8 cellular contexts compared by ENCODE assay signal in genomic region chr4:54099959-54100606, GRCh38. TPM values are rescaled to one million over a fixed set of nuclear protein-coding genes. Genes with fewer than 3 reads are reported as not detected.
DNase-seq lines count a peak whose midpoint lies in the region; ATAC-seq and TF ChIP-seq lines count a peak whose summit lies in the region.

GSX2 (plus strand) TSS chr4:54100163; CDS start chr4:54100345, 182 bp downstream.

- H3K4me1 ChIP-seq in BE2C (no peaks in the 10 kb centered on the region), HUES64 (ENCODE audit: insufficient read depth, low read length) (peaks cover 50% of the 10 kb centered on the region), duodenal mucosa (ENCODE audit: control insufficient read depth in 1 of 2, insufficient read depth in 2 of 2, low read length in 2 of 2) (peaks cover 5 to 19% of the 10 kb centered on the region in 2 donors)

- under 1% methylated on average over 62 of the region's 62 CpGs for WGBS in HUES64

- no peak within 1 kb of the TSS for H3K27ac Mint-ChIP-seq in natural killer cell

- no peaks in the 10 kb centered on the region for H3K36me3 Mint-ChIP-seq in natural killer cell

- no peaks in the 10 kb centered on the region for H3K9me3 Mint-ChIP-seq in natural killer cell

- H3K27me3 Mint-ChIP-seq in natural killer cell (ENCODE audit: low read depth in 2 of 2) = peaks cover 78 to 86% of the 10 kb centered on the region in 2 donors

- no peak within 1 kb of the TSS for H3K9ac ChIP-seq in HUES64 (ENCODE audit: low read depth, low read length)
- H3K9ac ChIP-seq in duodenal mucosa (ENCODE audit: low read depth in 1 of 2, low read length in 2 of 2) = no peak within 1 kb of the TSS

- intact Hi-C loops in natural killer cell (cut with micrococcal nuclease) = no loop called here

- H3K4me3 Mint-ChIP-seq in natural killer cell = peak within 1 kb of the TSS; percentile 59

- H3K27me3 ChIP-seq in BE2C (peaks cover 72% of the 10 kb centered on the region), HUES64 (ENCODE audit: insufficient read depth, low read length) (peaks cover 100% of the 10 kb centered on the region), duodenal mucosa (ENCODE audit: control insufficient read depth in 1 of 2, insufficient read depth in 2 of 2, low read length in 2 of 2) (peaks cover 93 to 96% of the 10 kb centered on the region in 2 donors)

- H3K4me1 Mint-ChIP-seq in natural killer cell = peaks cover 14 to 18% of the 10 kb centered on the region in 2 donors

- no peak for DNase-seq in BE2C
- no peak for DNase-seq in natural killer cell
- DNase-seq in NCI-H524 treated with DMSO at 0.1 percent for 48 hours (lab: John Stamatoyannopoulos, UW) = no peak

- H3K27ac ChIP-seq in HUES64 (ENCODE audit: low read depth, low read length) = no peak within 1 kb of the TSS
- no peak within 1 kb of the TSS for H3K27ac ChIP-seq in duodenal mucosa (ENCODE audit: low read depth, low read length)

- H3K4me3 ChIP-seq in BE2C (ENCODE audit: low read depth, low read length) (peak within 1 kb of the TSS; percentile 53), HUES64 (ENCODE audit: low read length) (peak within 1 kb of the TSS; percentile 38), duodenal mucosa (ENCODE audit: low read depth in 1 of 2, low read length in 2 of 2) (peak within 1 kb of the TSS; percentile 18 to 45)

- TF ChIP-seq CTCF in BE2C (IDR thresholded peaks at IDR 0.05; ENCODE audit: low read depth, low read length) = no peak
- no peak for TF ChIP-seq CTCF in natural killer cell (IDR thresholded peaks at IDR 0.05)

- H3K36me3 ChIP-seq in BE2C (no peaks in the 10 kb centered on the region), HUES64 (ENCODE audit: insufficient read depth, low read length) (no peaks in the 10 kb centered on the region), duodenal mucosa (ENCODE audit: control insufficient read depth in 1 of 2, insufficient read depth in 2 of 2, low read length in 2 of 2) (no peaks in the 10 kb centered on the region)

- ATAC-seq in natural killer cell (peak in 2 of 3 donors; percentile 18 to 23), HG03469 (IDR thresholded peaks at IDR 0.05; ENCODE audit: unreplicated experiment) (no peak), HG03457 (IDR thresholded peaks at IDR 0.05; ENCODE audit: unreplicated experiment) (no peak), GM21381 (IDR thresholded peaks at IDR 0.05; ENCODE audit: unreplicated experiment) (no peak)

- H3K9me3 ChIP-seq in BE2C (no peaks in the 10 kb centered on the region), HUES64 (ENCODE audit: insufficient read depth, low read depth, low read length) (no peaks in the 10 kb centered on the region), duodenal mucosa (ENCODE audit: control insufficient read depth in 1 of 2, low read length in 2 of 2) (no peaks in the 10 kb centered on the region)

RNA-seq across cellular contexts. Expression of gene GSX2, which starts in this region (rescaled TPM):
- not detected for polyA plus RNA-seq in BE2C (2012; ENCODE audit: insufficient read depth, insufficient read length, low read depth)
- not detected for polyA plus RNA-seq in HUES64 (2013, experiment 1 of 2)
- not detected for polyA plus RNA-seq in HUES64 (2013, experiment 2 of 2)
- total RNA-seq in natural killer cell = not detected

Comparison
In these comparisons a context has a peak if more than half of its experiments do, and no peak if none do; other contexts are left out.
1. Peak in ATAC-seq in natural killer cell; RNA of the gene not detected or under 1 TPM.